22 cellular contexts compared by ENCODE assay signal in genomic region chr2:109312902-109313301, GRCh38.
DNase-seq lines count a peak whose midpoint lies in the region; ATAC-seq, FAIRE-seq and TF ChIP-seq lines count a peak whose summit lies in the region.
"Had no signal": no experiment of that assay in that cellular context is flagged by ENCODE, and none has a peak within 500 bp of the region (broad histone marks: within the 10 kb centered on the region; RNA-seq: fewer than 3 reads in every experiment).

No MANE protein-coding gene starts in this region.

- H3K27me3 Mint-ChIP-seq in activated T-helper 17 cell treated with anti-CD3 and anti-CD28 coated beads, Interleukin-2, amount 50 U/mL, for 72 hours, result no peaks in the 10 kb centered on the region
- no peaks in the 10 kb centered on the region for H3K27me3 Mint-ChIP-seq in activated naive CD8-positive, alpha-beta T cell treated with anti-CD3 and anti-CD28 coated beads, Interleukin-2, amount 50 U/mL, for 24 hours

- dilution Hi-C loops in keratinocyte (cut with MboI; ENCODE audit: extremely low pct_ligation_motif_present, low sequenced_read_pairs), result no loop called here

- H3K9me3 ChIP-seq in HCT116 (ENCODE audit: control insufficient read depth in 1 of 2, insufficient read depth in 1 of 2, low read depth in 1 of 2, low read length in 2 of 2) (no peaks in the 10 kb centered on the region), keratinocyte (ENCODE audit: control insufficient read depth, low read depth, low read length) (no peaks in the 10 kb centered on the region)
- H3K9me3 ChIP-seq: A549, BE2C, Peyer's patch, SJSA1 had no signal

- H3K4me3 Mint-ChIP-seq in activated T-helper 17 cell treated with anti-CD3 and anti-CD28 coated beads, Interleukin-2, amount 50 U/mL, for 72 hours, result no peak overlapping the region
- no peak overlapping the region for H3K4me3 Mint-ChIP-seq in activated naive CD8-positive, alpha-beta T cell treated with anti-CD3 and anti-CD28 coated beads, Interleukin-2, amount 50 U/mL, for 24 hours
- H3K4me3 Mint-ChIP-seq: GM23338; T-helper 1 cell treated with Interleukin-12 subunit alpha and Interleukin-12 subunit beta and Interleukin-4 antibody, amounts not matched to agents 30 μg/mL and 1 μg/mL, for 36 hours had no signal

- no peak overlapping the region for H3K27ac ChIP-seq in HCT116 (ENCODE audit: low read depth, low read length)
- H3K27ac ChIP-seq in keratinocyte (ENCODE audit: control insufficient read depth, insufficient read depth, low read length), result no peak overlapping the region
- H3K27ac ChIP-seq: A549, Peyer's patch, SJSA1 had no signal

- H3K36me3 ChIP-seq in HCT116 (ENCODE audit: control insufficient read depth in 1 of 2, insufficient read depth in 2 of 2, low read length in 2 of 2) (no peaks in the 10 kb centered on the region), bronchial epithelial cell (ENCODE audit: control insufficient read depth, insufficient read depth, low read length) (no peaks in the 10 kb centered on the region), keratinocyte (ENCODE audit: control insufficient read depth in 2 of 2, extremely low read depth in 1 of 2, insufficient read depth in 2 of 2, low read length in 2 of 2) (no peaks in the 10 kb centered on the region)
- H3K36me3 ChIP-seq: BE2C, Peyer's patch, SJSA1 had no signal

- H3K36me3 Mint-ChIP-seq in activated T-helper 17 cell treated with anti-CD3 and anti-CD28 coated beads, Interleukin-2, amount 50 U/mL, for 72 hours (ENCODE audit: low read depth), result no peaks in the 10 kb centered on the region
- no peaks in the 10 kb centered on the region for H3K36me3 Mint-ChIP-seq in activated naive CD8-positive, alpha-beta T cell treated with anti-CD3 and anti-CD28 coated beads, Interleukin-2, amount 50 U/mL, for 24 hours (ENCODE audit: low read depth)

- no peak for ATAC-seq in HCT116
- no peak for ATAC-seq in activated T-helper 17 cell treated with anti-CD3 and anti-CD28 coated beads, Interleukin-2, amount 50 U/mL, for 72 hours (replicated peaks)
- ATAC-seq in activated naive CD8-positive, alpha-beta T cell treated with anti-CD3 and anti-CD28 coated beads, Interleukin-2, amount 50 U/mL, for 24 hours, result no peak
- ATAC-seq: A549, GM23338 had no signal

- TF ChIP-seq POLR2A in HCT116 (IDR thresholded peaks at IDR 0.05; ENCODE audit: borderline replicate concordance, extremely low read depth, insufficient read depth, insufficient read length), result no peak

- H3K9me1 ChIP-seq in keratinocyte (ENCODE audit: control insufficient read depth, extremely low read depth, insufficient read depth, low read length), result no peaks in the 10 kb centered on the region

- H3K4me1 ChIP-seq in HCT116 (ENCODE audit: control insufficient read depth in 1 of 2, insufficient read depth in 2 of 2, low read length in 2 of 2) (no peaks in the 10 kb centered on the region), keratinocyte (ENCODE audit: control insufficient read depth, extremely low read depth, insufficient read depth, low read length) (no peaks in the 10 kb centered on the region)
- H3K4me1 ChIP-seq: A549, BE2C, Peyer's patch had no signal

- H3K79me2 ChIP-seq in HCT116 (ENCODE audit: insufficient read depth, low read length), result no peaks in the 10 kb centered on the region
- no peaks in the 10 kb centered on the region for H3K79me2 ChIP-seq in keratinocyte (ENCODE audit: control insufficient read depth, insufficient read depth, low read length)

- intact Hi-C loops in HCT116 (cut with micrococcal nuclease), result no loop called here

- CTCF ChIA-PET in HCT116 (lab: Charles Lee), result no interaction called here

- no TSS peak for BruUV-seq in HCT116 (replicated peaks; lab: Mats Ljungman, UMichigan)

- no peaks in the 10 kb centered on the region for H3K9me2 ChIP-seq in HCT116 (ENCODE audit: insufficient read depth)

- H4K20me1 ChIP-seq in HCT116 (ENCODE audit: insufficient read depth) (no peaks in the 10 kb centered on the region), keratinocyte (ENCODE audit: control insufficient read depth, extremely low read depth, insufficient read depth, low read length) (no peaks in the 10 kb centered on the region)

- POLR2A ChIA-PET in HCT116 (lab: Charles Lee), result no interaction called here

- H3K4me1 Mint-ChIP-seq in activated T-helper 17 cell treated with anti-CD3 and anti-CD28 coated beads, Interleukin-2, amount 50 U/mL, for 72 hours, result no peaks in the 10 kb centered on the region
- H3K4me1 Mint-ChIP-seq in activated naive CD8-positive, alpha-beta T cell treated with anti-CD3 and anti-CD28 coated beads, Interleukin-2, amount 50 U/mL, for 24 hours, result peaks cover 2% of the 10 kb centered on the region

- no peak overlapping the region for H3K4me2 ChIP-seq in HCT116 (ENCODE audit: low read length)
- H3K4me2 ChIP-seq in keratinocyte (ENCODE audit: control insufficient read depth, extremely low read depth, insufficient read depth, low read depth, low read length), result no peak overlapping the region
- H3K4me2 ChIP-seq: A549, GM23338 had no signal

- H2AFZ ChIP-seq in HCT116 (ENCODE audit: low read depth, low read length, poor library complexity, severe bottlenecking), result no peak overlapping the region
- no peak overlapping the region for H2AFZ ChIP-seq in keratinocyte (ENCODE audit: control insufficient read depth, low read length)
- H2AFZ ChIP-seq: GM23338 had no signal

- DNase-seq in NCI-H82 (lab: John Stamatoyannopoulos, UW) (peak; percentile 7), NCI-H82 treated with DMSO at 0.1 percent for 48 hours (lab: John Stamatoyannopoulos, UW; ENCODE audit: unreplicated experiment) (no peak), HCT116 (ENCODE audit: low read depth, low spot score) (no peak), bronchial epithelial cell (ENCODE audit: low read depth) (peak; percentile 10), keratinocyte (ENCODE audit: low read depth, low spot score) (no peak), T-helper 1 cell (no peak)
- no peak for DNase-seq in activated naive CD8-positive, alpha-beta T cell treated with anti-CD3 and anti-CD28 coated beads, Interleukin-2, amount 50 U/mL, for 24 hours
- DNase-seq: BE2C, DMS79 treated with DMSO at 0.1 percent for 48 hours, HCEC 1CT, IMR-90, NCI-H1417 treated with DMSO at 0.1 percent for 48 hours, NCI-H1930, NCI-H446 treated with DMSO at 0.1 percent for 48 hours, NCI-H69, Peyer's patch had no signal

- TF ChIP-seq RAD21 in HCT116 (IDR thresholded peaks at IDR 0.05; ENCODE audit: low read depth), result peak; percentile 32

- RAD21 ChIA-PET in HCT116 (lab: Charles Lee; ENCODE audit: low non-redundant PET in 1 of 2, low total read pairs in 2 of 2, uncharacterized antibody in 2 of 2, unreplicated experiment in 2 of 2), result no interaction called here

- H3K27me3 ChIP-seq in HCT116 (ENCODE audit: insufficient read depth, low read length) (no peaks in the 10 kb centered on the region), bronchial epithelial cell (ENCODE audit: control insufficient read depth, insufficient read depth, low read length) (no peaks in the 10 kb centered on the region), keratinocyte (ENCODE audit: control insufficient read depth, extremely low read depth, insufficient read depth, low read length) (peaks cover 32% of the 10 kb centered on the region)
- H3K27me3 ChIP-seq: BE2C, Peyer's patch, SJSA1 had no signal

- H3K9ac ChIP-seq in HCT116 (ENCODE audit: low read length) (no peak overlapping the region), keratinocyte (ENCODE audit: control insufficient read depth, extremely low read depth, insufficient read depth, low read length) (no peak overlapping the region)

- H3K4me3 ChIP-seq in HCT116 (replicated peaks in 1 of 2; ENCODE audit: low read depth in 1 of 2, low read length in 2 of 2) (no peak overlapping the region), bronchial epithelial cell (ENCODE audit: low read depth, low read length) (no peak overlapping the region), keratinocyte (ENCODE audit: control insufficient read depth in 2 of 3, extremely low read depth in 1 of 3, insufficient read depth in 2 of 3, low read depth in 1 of 3, low read length in 3 of 3) (no peak overlapping the region)
- H3K4me3 ChIP-seq: A549, GM23338, Peyer's patch, SJSA1 had no signal

- H3K9me3 Mint-ChIP-seq in activated T-helper 17 cell treated with anti-CD3 and anti-CD28 coated beads, Interleukin-2, amount 50 U/mL, for 72 hours, result no peaks in the 10 kb centered on the region
- no peaks in the 10 kb centered on the region for H3K9me3 Mint-ChIP-seq in activated naive CD8-positive, alpha-beta T cell treated with anti-CD3 and anti-CD28 coated beads, Interleukin-2, amount 50 U/mL, for 24 hours
- H3K9me3 Mint-ChIP-seq: GM23338; T-helper 1 cell treated with Interleukin-12 subunit alpha and Interleukin-12 subunit beta and Interleukin-4 antibody, amounts not matched to agents 30 μg/mL and 1 μg/mL, for 36 hours had no signal

- H3K27ac Mint-ChIP-seq in activated T-helper 17 cell treated with anti-CD3 and anti-CD28 coated beads, Interleukin-2, amount 50 U/mL, for 72 hours, result no peak overlapping the region
- no peak overlapping the region for H3K27ac Mint-ChIP-seq in activated naive CD8-positive, alpha-beta T cell treated with anti-CD3 and anti-CD28 coated beads, Interleukin-2, amount 50 U/mL, for 24 hours
- H3K27ac Mint-ChIP-seq: GM23338; T-helper 1 cell treated with Interleukin-12 subunit alpha and Interleukin-12 subunit beta and Interleukin-4 antibody, amounts not matched to agents 30 μg/mL and 1 μg/mL, for 36 hours had no signal

- FAIRE-seq in bronchial epithelial cell (lab: Jason Lieb, UNC) (peak; percentile 79), keratinocyte (lab: Jason Lieb, UNC) (no peak)
- FAIRE-seq: A549, GM12891 had no signal

- TF ChIP-seq CTCF in HCT116 (IDR thresholded peaks at IDR 0.05 in 2 of 3, conservative IDR thresholded peaks at IDR 0.05 in 1 of 3; ENCODE audit: borderline replicate concordance in 1 of 3, insufficient read depth in 1 of 3, low read depth in 2 of 3, low read length in 2 of 3), result no peak
- peak; percentile 38 for TF ChIP-seq CTCF in bronchial epithelial cell (IDR thresholded peaks at IDR 0.05; ENCODE audit: insufficient read depth, low read length, severe bottlenecking)
- peak in 2 of 3 experiments; percentile 46 to 72 for TF ChIP-seq CTCF in keratinocyte (optimal IDR thresholded peaks at IDR 0.05 in 1 of 3, IDR thresholded peaks at IDR 0.05 in 1 of 3, conservative IDR thresholded peaks at IDR 0.05 in 1 of 3; ENCODE audit: extremely low read depth in 1 of 3, insufficient read depth in 2 of 3, low read length in 3 of 3)

TF ChIP-seq in HCT116, 20 proteins besides CTCF, POLR2A, EP300 and RAD21 (continues in another document):
- TF ChIP-seq FOSL1 (IDR thresholded peaks at IDR 0.05; ENCODE audit: low read depth), result no peak
- no peak for TF ChIP-seq SIN3A (IDR thresholded peaks at IDR 0.05; ENCODE audit: low read depth)
- no peak for TF ChIP-seq JUND (IDR thresholded peaks at IDR 0.05)

Comparison
In these comparisons a context has a peak if more than half of its experiments do, and no peak if none do; other contexts are left out.
1. DNase-seq: peak in NCI-H82 (single experiment) and bronchial epithelial cell (single experiment); none in NCI-H82 treated with DMSO at 0.1 percent for 48 hours (single experiment), HCT116 (single experiment), keratinocyte (single experiment), activated naive CD8-positive, alpha-beta T cell treated with anti-CD3 and anti-CD28 coated beads, Interleukin-2, amount 50 U/mL, for 24 hours (single experiment) and T-helper 1 cell (0 of 5).
2. CTCF ChIP-seq: peak in bronchial epithelial cell (single experiment) and keratinocyte (2 of 3); none in HCT116 (0 of 3).